In genomic region chr10:103350522-103351260, GRCh38 we compare ENCODE assay signal across 1 cellular context.
TF ChIP-seq lines count a peak whose summit lies in the region.

TSS of gene PCGF6 (minus strand) at chr10:103351140. CDS start at chr10:103351066, 74 bp downstream.

TF ChIP-seq in HepG2, 621 proteins besides CTCF, POLR2A, EP300 and RAD21 (continued from another document and continues in another):
- TF ChIP-seq, protein P1, sequence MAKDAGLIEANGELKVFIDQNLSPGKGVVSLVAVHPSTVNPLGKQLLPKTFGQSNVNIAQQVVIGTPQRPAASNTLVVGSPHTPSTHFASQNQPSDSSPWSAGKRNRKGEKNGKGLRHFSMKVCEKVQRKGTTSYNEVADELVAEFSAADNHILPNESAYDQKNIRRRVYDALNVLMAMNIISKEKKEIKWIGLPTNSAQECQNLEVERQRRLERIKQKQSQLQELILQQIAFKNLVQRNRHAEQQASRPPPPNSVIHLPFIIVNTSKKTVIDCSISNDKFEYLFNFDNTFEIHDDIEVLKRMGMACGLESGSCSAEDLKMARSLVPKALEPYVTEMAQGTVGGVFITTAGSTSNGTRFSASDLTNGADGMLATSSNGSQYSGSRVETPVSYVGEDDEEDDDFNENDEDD (CRISPR knock-in tag; IDR thresholded peaks at IDR 0.05; ENCODE audit: borderline replicate concordance), result peak; percentile 95
- no peak for TF ChIP-seq ZNF337 (CRISPR knock-in tag; IDR thresholded peaks at IDR 0.05; ENCODE audit: borderline replicate concordance, low read depth)
- no peak for TF ChIP-seq ZNF879 (CRISPR knock-in tag; IDR thresholded peaks at IDR 0.05)
- TF ChIP-seq, protein P2, sequence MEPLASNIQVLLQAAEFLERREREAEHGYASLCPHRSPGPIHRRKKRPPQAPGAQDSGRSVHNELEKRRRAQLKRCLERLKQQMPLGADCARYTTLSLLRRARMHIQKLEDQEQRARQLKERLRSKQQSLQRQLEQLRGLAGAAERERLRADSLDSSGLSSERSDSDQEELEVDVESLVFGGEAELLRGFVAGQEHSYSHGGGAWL (CRISPR knock-in tag; IDR thresholded peaks at IDR 0.05), result peak; percentile 59; the same call in 1 of the 2 replicates
- 0 out of 2 replicates have a peak, but pooled peaks have one; percentile 34 for TF ChIP-seq ZNF777 (CRISPR knock-in tag; IDR thresholded peaks at IDR 0.05)
- TF ChIP-seq RBFOX2 (IDR thresholded peaks at IDR 0.05; ENCODE audit: low read depth, low read length), result peak; percentile 90
- TF ChIP-seq SALL1 (CRISPR knock-in tag; IDR thresholded peaks at IDR 0.05), result peak; percentile 78
- TF ChIP-seq, protein P3, sequence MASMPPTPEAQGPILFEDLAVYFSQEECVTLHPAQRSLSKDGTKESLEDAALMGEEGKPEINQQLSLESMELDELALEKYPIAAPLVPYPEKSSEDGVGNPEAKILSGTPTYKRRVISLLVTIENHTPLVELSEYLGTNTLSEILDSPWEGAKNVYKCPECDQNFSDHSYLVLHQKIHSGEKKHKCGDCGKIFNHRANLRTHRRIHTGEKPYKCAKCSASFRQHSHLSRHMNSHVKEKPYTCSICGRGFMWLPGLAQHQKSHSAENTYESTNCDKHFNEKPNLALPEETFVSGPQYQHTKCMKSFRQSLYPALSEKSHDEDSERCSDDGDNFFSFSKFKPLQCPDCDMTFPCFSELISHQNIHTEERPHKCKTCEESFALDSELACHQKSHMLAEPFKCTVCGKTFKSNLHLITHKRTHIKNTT (CRISPR knock-in tag; IDR thresholded peaks at IDR 0.05), result no peak
- peak; percentile 43; the same call in 1 of the 2 replicates for TF ChIP-seq ZNF546 (CRISPR knock-in tag; conservative IDR thresholded peaks at IDR 0.05)
- peak; percentile 72; the same call in 1 of the 2 replicates for TF ChIP-seq ZFP82 (CRISPR knock-in tag; IDR thresholded peaks at IDR 0.05; ENCODE audit: borderline replicate concordance)
- no peak for TF ChIP-seq TCF12 (IDR thresholded peaks at IDR 0.05)
- TF ChIP-seq TCF12 (CRISPR knock-in tag; IDR thresholded peaks at IDR 0.05), result peak; percentile 85
- TF ChIP-seq YEATS4 (CRISPR knock-in tag; IDR thresholded peaks at IDR 0.05; ENCODE audit: borderline replicate concordance), result peak; percentile 59; the same call in 1 of the 2 replicates
- 0 out of 2 replicates have a peak, but pooled peaks have one; percentile 24 for TF ChIP-seq NRL (CRISPR knock-in tag; IDR thresholded peaks at IDR 0.05; ENCODE audit: borderline replicate concordance)
- TF ChIP-seq TBX3 (IDR thresholded peaks at IDR 0.05; ENCODE audit: borderline replicate concordance), result no peak
- TF ChIP-seq ZNF430 (CRISPR knock-in tag; IDR thresholded peaks at IDR 0.05), result peak; percentile 79; the same call in 1 of the 2 replicates
- TF ChIP-seq, protein P4, sequence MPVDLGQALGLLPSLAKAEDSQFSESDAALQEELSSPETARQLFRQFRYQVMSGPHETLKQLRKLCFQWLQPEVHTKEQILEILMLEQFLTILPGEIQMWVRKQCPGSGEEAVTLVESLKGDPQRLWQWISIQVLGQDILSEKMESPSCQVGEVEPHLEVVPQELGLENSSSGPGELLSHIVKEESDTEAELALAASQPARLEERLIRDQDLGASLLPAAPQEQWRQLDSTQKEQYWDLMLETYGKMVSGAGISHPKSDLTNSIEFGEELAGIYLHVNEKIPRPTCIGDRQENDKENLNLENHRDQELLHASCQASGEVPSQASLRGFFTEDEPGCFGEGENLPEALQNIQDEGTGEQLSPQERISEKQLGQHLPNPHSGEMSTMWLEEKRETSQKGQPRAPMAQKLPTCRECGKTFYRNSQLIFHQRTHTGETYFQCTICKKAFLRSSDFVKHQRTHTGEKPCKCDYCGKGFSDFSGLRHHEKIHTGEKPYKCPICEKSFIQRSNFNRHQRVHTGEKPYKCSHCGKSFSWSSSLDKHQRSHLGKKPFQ (CRISPR knock-in tag; IDR thresholded peaks at IDR 0.05; ENCODE audit: insufficient replicate concordance), result no peak
- TF ChIP-seq ZNF782 (CRISPR knock-in tag; IDR thresholded peaks at IDR 0.05; ENCODE audit: borderline replicate concordance), result 0 out of 2 replicates have a peak, but pooled peaks have one; percentile 58
- peak; percentile 31; the same call in 1 of the 2 replicates for TF ChIP-seq SUZ12 (IDR thresholded peaks at IDR 0.05; ENCODE audit: low read depth, low read length)
- 0 out of 2 replicates have a peak, but pooled peaks have one; percentile 40 for TF ChIP-seq ESRRA (CRISPR knock-in tag; IDR thresholded peaks at IDR 0.05; ENCODE audit: low read depth)
- TF ChIP-seq, protein P5, sequence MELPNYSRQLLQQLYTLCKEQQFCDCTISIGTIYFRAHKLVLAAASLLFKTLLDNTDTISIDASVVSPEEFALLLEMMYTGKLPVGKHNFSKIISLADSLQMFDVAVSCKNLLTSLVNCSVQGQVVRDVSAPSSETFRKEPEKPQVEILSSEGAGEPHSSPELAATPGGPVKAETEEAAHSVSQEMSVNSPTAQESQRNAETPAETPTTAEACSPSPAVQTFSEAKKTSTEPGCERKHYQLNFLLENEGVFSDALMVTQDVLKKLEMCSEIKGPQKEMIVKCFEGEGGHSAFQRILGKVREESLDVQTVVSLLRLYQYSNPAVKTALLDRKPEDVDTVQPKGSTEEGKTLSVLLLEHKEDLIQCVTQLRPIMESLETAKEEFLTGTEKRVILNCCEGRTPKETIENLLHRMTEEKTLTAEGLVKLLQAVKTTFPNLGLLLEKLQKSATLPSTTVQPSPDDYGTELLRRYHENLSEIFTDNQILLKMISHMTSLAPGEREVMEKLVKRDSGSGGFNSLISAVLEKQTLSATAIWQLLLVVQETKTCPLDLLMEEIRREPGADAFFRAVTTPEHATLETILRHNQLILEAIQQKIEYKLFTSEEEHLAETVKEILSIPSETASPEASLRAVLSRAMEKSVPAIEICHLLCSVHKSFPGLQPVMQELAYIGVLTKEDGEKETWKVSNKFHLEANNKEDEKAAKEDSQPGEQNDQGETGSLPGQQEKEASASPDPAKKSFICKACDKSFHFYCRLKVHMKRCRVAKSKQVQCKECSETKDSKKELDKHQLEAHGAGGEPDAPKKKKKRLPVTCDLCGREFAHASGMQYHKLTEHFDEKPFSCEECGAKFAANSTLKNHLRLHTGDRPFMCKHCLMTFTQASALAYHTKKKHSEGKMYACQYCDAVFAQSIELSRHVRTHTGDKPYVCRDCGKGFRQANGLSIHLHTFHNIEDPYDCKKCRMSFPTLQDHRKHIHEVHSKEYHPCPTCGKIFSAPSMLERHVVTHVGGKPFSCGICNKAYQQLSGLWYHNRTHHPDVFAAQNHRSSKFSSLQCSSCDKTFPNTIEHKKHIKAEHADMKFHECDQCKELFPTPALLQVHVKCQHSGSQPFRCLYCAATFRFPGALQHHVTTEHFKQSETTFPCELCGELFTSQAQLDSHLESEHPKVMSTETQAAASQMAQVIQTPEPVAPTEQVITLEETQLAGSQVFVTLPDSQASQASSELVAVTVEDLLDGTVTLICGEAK (IDR thresholded peaks at IDR 0.05), result no peak
- TF ChIP-seq, protein P5 (CRISPR knock-in tag; IDR thresholded peaks at IDR 0.05), result no peak
- TF ChIP-seq SNAI1 (CRISPR knock-in tag; IDR thresholded peaks at IDR 0.05; ENCODE audit: borderline replicate concordance), result 0 out of 2 replicates have a peak, but pooled peaks have one; percentile 72
- peak; percentile 65 for TF ChIP-seq POLR2AphosphoS5 (IDR thresholded peaks at IDR 0.05; ENCODE audit: low read depth, low read length)
- TF ChIP-seq MLXIP (CRISPR knock-in tag; IDR thresholded peaks at IDR 0.05; ENCODE audit: borderline replicate concordance), result no peak; the same call in 1 of the 2 replicates
- peak; percentile 85 for TF ChIP-seq MAX (IDR thresholded peaks at IDR 0.05)
- TF ChIP-seq REL (CRISPR knock-in tag; conservative IDR thresholded peaks at IDR 0.05), result no peak
- TF ChIP-seq NFE2L2 (IDR thresholded peaks at IDR 0.05; ENCODE audit: low read length), result no peak
- no peak for TF ChIP-seq XBP1 (CRISPR knock-in tag; IDR thresholded peaks at IDR 0.05)
- TF ChIP-seq ERF (CRISPR knock-in tag; IDR thresholded peaks at IDR 0.05), result peak; percentile 67; the same call in 1 of the 2 replicates
- TF ChIP-seq SOX6 (IDR thresholded peaks at IDR 0.05), result no peak
- peak; percentile 32; the same call in 1 of the 2 replicates for TF ChIP-seq SOX6 (CRISPR knock-in tag; IDR thresholded peaks at IDR 0.05)
- no peak for TF ChIP-seq RFXAP (CRISPR knock-in tag; IDR thresholded peaks at IDR 0.05; ENCODE audit: borderline replicate concordance)
- no peak for TF ChIP-seq ZNF180 (CRISPR knock-in tag; IDR thresholded peaks at IDR 0.05; ENCODE audit: borderline replicate concordance, low read depth)
- peak; percentile 61 for TF ChIP-seq TAF15 (IDR thresholded peaks at IDR 0.05; ENCODE audit: low read depth, low read length, poor library complexity, severe bottlenecking)
- no peak for TF ChIP-seq HOXA9 (CRISPR knock-in tag; IDR thresholded peaks at IDR 0.05; ENCODE audit: borderline replicate concordance)
- peak; percentile 8; the same call in 1 of the 2 replicates for TF ChIP-seq ELF3 (CRISPR knock-in tag; IDR thresholded peaks at IDR 0.05)
- no peak for TF ChIP-seq ZNF44 (CRISPR knock-in tag; IDR thresholded peaks at IDR 0.05)
- TF ChIP-seq PHF20 (CRISPR knock-in tag; IDR thresholded peaks at IDR 0.05), result peak; percentile 44; the same call in 1 of the 2 replicates
- peak; percentile 47; the same call in 1 of the 2 replicates for TF ChIP-seq ZNF317 (CRISPR knock-in tag; IDR thresholded peaks at IDR 0.05)
- 0 out of 2 replicates have a peak, but pooled peaks have one; percentile 31 for TF ChIP-seq ZNF670 (CRISPR knock-in tag; IDR thresholded peaks at IDR 0.05; ENCODE audit: borderline replicate concordance)
- TF ChIP-seq GLI4 (CRISPR knock-in tag; IDR thresholded peaks at IDR 0.05; ENCODE audit: borderline replicate concordance), result no peak
- TF ChIP-seq ZNF20 (CRISPR knock-in tag; IDR thresholded peaks at IDR 0.05), result 0 out of 2 replicates have a peak, but pooled peaks have one; percentile 33
- 0 out of 2 replicates have a peak, but pooled peaks have one; percentile 51 for TF ChIP-seq MTERF4 (CRISPR knock-in tag; IDR thresholded peaks at IDR 0.05)
- no peak; the same call in 1 of the 2 replicates for TF ChIP-seq HOXA5 (CRISPR knock-in tag; IDR thresholded peaks at IDR 0.05)
- no peak for TF ChIP-seq SSRP1 (CRISPR knock-in tag; IDR thresholded peaks at IDR 0.05)
- TF ChIP-seq ZNF121 (CRISPR knock-in tag; IDR thresholded peaks at IDR 0.05), result 0 out of 2 replicates have a peak, but pooled peaks have one; percentile 8
- peak; percentile 20; the same call in 1 of the 2 replicates for TF ChIP-seq ATF3 (CRISPR knock-in tag; IDR thresholded peaks at IDR 0.05)
